ENCODE assay signal across 16 cellular contexts in the genomic region with DNA sequence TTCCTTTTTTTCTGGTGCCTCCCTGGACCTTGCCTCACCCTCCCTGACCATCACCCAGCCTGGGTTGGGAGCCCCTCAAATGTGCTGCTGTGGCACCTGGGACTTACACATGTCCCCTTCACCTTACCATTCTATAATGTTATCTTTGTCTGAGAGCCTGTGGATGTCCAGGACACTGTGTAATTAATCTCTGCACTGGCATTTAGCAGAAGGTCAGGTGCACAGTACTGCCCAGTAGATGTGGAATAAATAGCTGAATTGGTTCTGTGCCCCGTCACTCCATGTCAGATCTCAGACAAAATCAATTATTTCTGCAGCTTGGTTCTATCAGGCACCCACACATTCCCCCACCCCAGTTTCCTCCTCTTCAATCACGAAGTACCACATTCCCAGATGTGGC. TPM values are rescaled to one million over a fixed set of nuclear protein-coding genes. Genes with fewer than 3 reads are reported as not detected.
DNase-seq lines count a peak whose midpoint lies in the region; ATAC-seq and TF ChIP-seq lines count a peak whose summit lies in the region.
"Had no signal": no experiment of that assay in that cellular context is flagged by ENCODE, and none has a peak within 500 bp of the region (broad histone marks: within the 10 kb centered on the region; RNA-seq: fewer than 3 reads in every experiment).

No MANE protein-coding gene starts in this region.

- H3K9ac ChIP-seq in parathyroid adenoma: no peak overlapping the region

- DNase-seq in Caco-2: no peak
- DNase-seq in T-helper 17 cell: no peak
- no peak for DNase-seq in left ventricle myocardium superior
- DNase-seq in substantia nigra (lab: John Stamatoyannopoulos, UW): no peak
- no peak for DNase-seq in NCI-H2107 (lab: John Stamatoyannopoulos, UW)
- DNase-seq in NCI-H774 (lab: John Stamatoyannopoulos, UW): no peak
- DNase-seq: Calu3; CD8-positive, alpha-beta T cell; DMS 273 treated with DMSO at 0.1 percent for 48 hours; H7 had no signal

- intact Hi-C loops in Caco-2 (cut with micrococcal nuclease; ENCODE audit: unreplicated experiment): no loop called here
- intact Hi-C loops in left ventricle myocardium superior (cut with micrococcal nuclease): no loop called here

- H3K4me1 ChIP-seq in Caco-2 (peaks cover 9% of the 10 kb centered on the region; the same call in 1 of the 2 replicates), parathyroid adenoma (peaks cover 8% of the 10 kb centered on the region)

- BruUV-seq in Caco-2 (replicated peaks; lab: Mats Ljungman, UMichigan): no TSS peak

- H3K4me3 ChIP-seq in Caco-2 (ENCODE audit: low read depth, low read length) (no peak overlapping the region), parathyroid adenoma (ENCODE audit: low read depth, low read length) (no peak overlapping the region)
- H3K4me3 ChIP-seq: GM23338 had no signal

- H2AFZ ChIP-seq in parathyroid adenoma: peak overlapping the region; percentile 53
- H2AFZ ChIP-seq: GM23338 had no signal

- H3K27me3 ChIP-seq in Caco-2 (replicated peaks; ENCODE audit: control insufficient read depth, insufficient read depth, low read length) (no peaks in the 10 kb centered on the region), parathyroid adenoma (ENCODE audit: control insufficient read depth, insufficient read depth, low read length) (no peaks in the 10 kb centered on the region)

- H3K27ac ChIP-seq in parathyroid adenoma (peak overlapping the region; percentile 11), substantia nigra (ENCODE audit: low read depth, low read length, poor library complexity, severe bottlenecking) (no peak overlapping the region)

- no peak overlapping the region for H3K4me3 Mint-ChIP-seq in Caco-2 (ENCODE audit: unreplicated experiment)
- peak overlapping the region; percentile 33 for H3K4me3 Mint-ChIP-seq in T-helper 17 cell
- H3K4me3 Mint-ChIP-seq: CD14-positive monocyte; CD8-positive, alpha-beta T cell; GM23338; IgD-negative memory B cell had no signal

- H3K36me3 Mint-ChIP-seq in Caco-2 (ENCODE audit: insufficient read depth, unreplicated experiment) (no peaks in the 10 kb centered on the region), T-helper 17 cell (ENCODE audit: low read depth) (peaks cover 3% of the 10 kb centered on the region)
- H3K36me3 Mint-ChIP-seq: CD14-positive monocyte; CD8-positive, alpha-beta T cell; IgD-negative memory B cell had no signal

- no peaks in the 10 kb centered on the region for H3K36me3 ChIP-seq in Caco-2 (ENCODE audit: control insufficient read depth, insufficient read depth, low read length)
- H3K36me3 ChIP-seq in parathyroid adenoma (ENCODE audit: control insufficient read depth, insufficient read depth, low read length): no peaks in the 10 kb centered on the region

- H3K4me1 Mint-ChIP-seq in Caco-2 (ENCODE audit: low read depth, unreplicated experiment) (peaks cover 19% of the 10 kb centered on the region), T-helper 17 cell (no peaks in the 10 kb centered on the region)
- H3K4me1 Mint-ChIP-seq: IgD-negative memory B cell had no signal

- H3K9me3 ChIP-seq in Caco-2 (peaks cover 13% of the 10 kb centered on the region), T-helper 17 cell (ENCODE audit: control insufficient read depth, low read length, poor library complexity, severe bottlenecking) (no peaks in the 10 kb centered on the region), parathyroid adenoma (ENCODE audit: control insufficient read depth, low read length) (no peaks in the 10 kb centered on the region)

- H3K27me3 Mint-ChIP-seq in Caco-2 (ENCODE audit: insufficient read depth, unreplicated experiment) (no peaks in the 10 kb centered on the region), T-helper 17 cell (peaks cover 53% of the 10 kb centered on the region)

- CTCF ChIA-PET in Caco-2 (lab: Charles Lee): no interaction called here

- H3K27ac Mint-ChIP-seq in Caco-2 (ENCODE audit: unreplicated experiment) (peak overlapping the region; percentile 48), T-helper 17 cell (no peak overlapping the region)
- H3K27ac Mint-ChIP-seq: CD14-positive monocyte; CD8-positive, alpha-beta T cell; GM23338; IgD-negative memory B cell had no signal

- POLR2A ChIA-PET in Caco-2 (lab: Charles Lee): no interaction called here

- no peak for TF ChIP-seq CTCF in Caco-2 (IDR thresholded peaks at IDR 0.05; ENCODE audit: insufficient read depth in 1 of 2, low read depth in 1 of 2, low read length in 1 of 2, severe bottlenecking in 1 of 2, unreplicated experiment in 1 of 2)
- TF ChIP-seq CTCF in parathyroid adenoma (IDR thresholded peaks at IDR 0.05): no peak

- no peak for ATAC-seq in T-helper 17 cell
- ATAC-seq in left ventricle myocardium superior: peak; percentile 71
- no peak for ATAC-seq in HG02759 (IDR thresholded peaks at IDR 0.05; ENCODE audit: unreplicated experiment)
- ATAC-seq: CD8-positive, alpha-beta T cell; GM23338 had no signal

- peak overlapping the region; percentile 11 for H3K4me2 ChIP-seq in parathyroid adenoma (ENCODE audit: low read length)
- H3K4me2 ChIP-seq: GM23338 had no signal

- H3K9me3 Mint-ChIP-seq in Caco-2 (ENCODE audit: unreplicated experiment): peaks cover 32% of the 10 kb centered on the region

- no peaks in the 10 kb centered on the region for H3K79me2 ChIP-seq in parathyroid adenoma

RNA-seq across cellular contexts. Expression of a gene that starts 19.9 kb away (rescaled TPM):
- total RNA-seq in Caco-2 (2022) (156 and 165 TPM in 2 replicates), T-helper 17 cell (1 to 10 TPM in 1 of 2 donors, under 1 TPM in 1; 0.91 to 1.6 TPM), left ventricle myocardium superior (657 TPM)
- total RNA-seq: HT-29 had no signal

Comparison
In these comparisons a context has a peak if more than half of its experiments do, and no peak if none do; other contexts are left out.
1. RNA of a gene that starts 19.9 kb away (total RNA-seq): 657 TPM in left ventricle myocardium superior (single experiment) and 156 to 165 TPM in Caco-2; 0.91 to 1.6 TPM in T-helper 17 cell; every median in the first group is over 10 times any median in the second.